ENCODE assay signal across 16 cellular contexts in the genomic region with DNA sequence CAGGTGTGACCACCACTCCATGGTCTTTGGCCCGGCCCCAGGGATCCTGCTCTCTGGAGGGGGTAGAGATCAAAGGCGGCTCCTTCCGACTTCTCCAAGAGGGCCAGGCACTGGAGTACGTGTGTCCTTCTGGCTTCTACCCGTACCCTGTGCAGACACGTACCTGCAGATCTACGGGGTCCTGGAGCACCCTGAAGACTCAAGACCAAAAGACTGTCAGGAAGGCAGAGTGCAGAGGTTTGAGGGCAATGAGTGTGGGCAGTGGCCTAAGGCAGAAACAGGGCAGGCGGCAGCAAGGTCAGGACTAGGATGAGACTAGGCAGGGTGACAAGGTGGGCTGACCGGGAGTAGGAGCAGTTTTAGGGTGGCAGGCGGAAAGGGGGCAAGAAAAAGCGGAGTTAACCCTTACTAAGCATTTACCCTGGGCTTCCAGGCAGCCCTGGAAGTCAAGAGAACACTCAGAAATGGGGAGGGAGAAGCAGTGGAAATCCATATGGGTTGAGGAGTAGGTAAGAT. TPM values are rescaled to one million over a fixed set of nuclear protein-coding genes. Genes with fewer than 3 reads are reported as not detected.
A peak's percentile ranks its signal among the peaks of the same experiment; 100 is the strongest.
DNase-seq lines count a peak whose midpoint lies in the region; ATAC-seq, FAIRE-seq and TF ChIP-seq lines count a peak whose summit lies in the region.
"Had no signal": no experiment of that assay in that cellular context is flagged by ENCODE, and none has a peak within 500 bp of the region (broad histone marks: within the 10 kb centered on the region; RNA-seq: fewer than 3 reads in every experiment).

No MANE protein-coding gene starts in this region.

- no peak overlapping the region for H3K9ac ChIP-seq in keratinocyte (ENCODE audit: control insufficient read depth, extremely low read depth, insufficient read depth, low read length)

- peak overlapping the region; percentile 83 for H3K27ac ChIP-seq in AG04450 (ENCODE audit: low read depth, low read length)
- H3K27ac ChIP-seq in keratinocyte (ENCODE audit: control insufficient read depth, insufficient read depth, low read length): no peak overlapping the region
- peak overlapping the region; percentile 55 to 80 (median 74) for H3K27ac ChIP-seq in gastrocnemius medialis
- H3K27ac ChIP-seq in CD8-positive, alpha-beta T cell (ENCODE audit: low read depth, low read length): no peak overlapping the region

- dilution Hi-C loops in keratinocyte (cut with MboI; ENCODE audit: extremely low pct_ligation_motif_present, low sequenced_read_pairs): no loop called here

- peaks cover 2 to 4% of the 10 kb centered on the region in 2 experiments for H3K36me3 ChIP-seq in keratinocyte (ENCODE audit: control insufficient read depth in 2 of 2, extremely low read depth in 1 of 2, insufficient read depth in 2 of 2, low read length in 2 of 2)
- H3K36me3 ChIP-seq in gastrocnemius medialis: no peaks in the 10 kb centered on the region
- peaks cover 3% of the 10 kb centered on the region for H3K36me3 ChIP-seq in CD8-positive, alpha-beta T cell (ENCODE audit: insufficient read depth, low read length)

- peaks cover 21% of the 10 kb centered on the region for H3K4me1 ChIP-seq in keratinocyte (ENCODE audit: control insufficient read depth, extremely low read depth, insufficient read depth, low read length)
- no peaks in the 10 kb centered on the region for H3K4me1 ChIP-seq in gastrocnemius medialis
- no peaks in the 10 kb centered on the region for H3K4me1 ChIP-seq in CD8-positive, alpha-beta T cell (ENCODE audit: insufficient read depth, low read length)

- H3K4me3 Mint-ChIP-seq in MCF 10A (ENCODE audit: unreplicated experiment): peak overlapping the region; percentile 64
- no peak overlapping the region for H3K4me3 Mint-ChIP-seq in activated CD4-positive, alpha-beta T cell treated with anti-CD3 and anti-CD28 coated beads for 36 hours
- H3K4me3 Mint-ChIP-seq in CD8-positive, alpha-beta T cell: no peak overlapping the region
- H3K4me3 Mint-ChIP-seq: activated CD8-positive, alpha-beta memory T cell treated with anti-CD3 and anti-CD28 coated beads, Interleukin-2, amount 10 ng/mL, durations not matched to agents 7 days and 5 days had no signal

- H3K9me3 Mint-ChIP-seq in MCF 10A (ENCODE audit: unreplicated experiment): no peaks in the 10 kb centered on the region
- no peaks in the 10 kb centered on the region for H3K9me3 Mint-ChIP-seq in activated CD4-positive, alpha-beta T cell treated with anti-CD3 and anti-CD28 coated beads for 36 hours (ENCODE audit: low read depth)
- H3K9me3 Mint-ChIP-seq in CD8-positive, alpha-beta T cell: no peaks in the 10 kb centered on the region

- intact Hi-C loops in MCF 10A (cut with micrococcal nuclease): no loop called here
- intact Hi-C loops in gastrocnemius medialis (cut with DNase I; ENCODE audit: low total_unique reads): no loop called here
- intact Hi-C loops in activated CD4-positive, alpha-beta T cell treated with anti-CD3 and anti-CD28 coated beads for 36 hours (cut with DNase I, micrococcal nuclease): loop anchor here in 1 of 2 experiments (10.0 kb wide), 1 partner anchor 118 kb away; no protein-coding TSS in a partner anchor
- intact Hi-C loops in CD8-positive, alpha-beta T cell (cut with DNase I, micrococcal nuclease): no loop called here

- H3K4me3 ChIP-seq in AG04450 (ENCODE audit: low read depth, low read length): no peak overlapping the region; the same call in 1 of the 2 replicates
- H3K4me3 ChIP-seq in keratinocyte (ENCODE audit: control insufficient read depth in 2 of 3, extremely low read depth in 1 of 3, insufficient read depth in 2 of 3, low read depth in 1 of 3, low read length in 3 of 3): no peak overlapping the region
- H3K4me3 ChIP-seq in gastrocnemius medialis: peak overlapping the region in 1 of 4 donors; percentile 13
- no peak overlapping the region for H3K4me3 ChIP-seq in CD8-positive, alpha-beta T cell (ENCODE audit: low read depth, low read length)

- peaks cover 53% of the 10 kb centered on the region for H3K4me1 Mint-ChIP-seq in MCF 10A (ENCODE audit: insufficient read depth, unreplicated experiment)
- H3K4me1 Mint-ChIP-seq in activated CD4-positive, alpha-beta T cell treated with anti-CD3 and anti-CD28 coated beads for 36 hours: peaks cover 8% of the 10 kb centered on the region
- H3K4me1 Mint-ChIP-seq in CD8-positive, alpha-beta T cell (ENCODE audit: low read depth): no peaks in the 10 kb centered on the region

- H4K20me1 ChIP-seq in keratinocyte (ENCODE audit: control insufficient read depth, extremely low read depth, insufficient read depth, low read length): no peaks in the 10 kb centered on the region

- no peak for ATAC-seq in gastrocnemius medialis
- ATAC-seq in GM18502 (IDR thresholded peaks at IDR 0.05; ENCODE audit: poor library complexity, unreplicated experiment): no peak
- ATAC-seq in activated CD4-positive, alpha-beta T cell treated with anti-CD3 and anti-CD28 coated beads for 36 hours: no peak
- ATAC-seq in CD8-positive, alpha-beta T cell: no peak
- ATAC-seq: activated CD8-positive, alpha-beta memory T cell treated with anti-CD3 and anti-CD28 coated beads, Interleukin-2, amount 10 ng/mL, durations not matched to agents 7 days and 5 days had no signal

- POLR2A ChIA-PET in AG04450 (lab: Yijun Ruan, JAX) (interaction anchor here (0.6 to 1.1 kb wide), 2 partner anchors 44 to 101 kb away, joined by 3 to 4 read pairs; no protein-coding TSS in a partner anchor), MCF 10A (lab: Yijun Ruan, JAX) (interaction anchor here (1.1 to 3.0 kb wide), 11 partner anchors 11 to 183 kb away, joined by 4 to 24 read pairs (median 6); a partner anchor contains a TSS), GM10248 (lab: Yijun Ruan, JAX) (no interaction called here)
- POLR2A ChIA-PET in activated CD4-positive, alpha-beta T cell treated with anti-CD3 and anti-CD28 coated beads for 36 hours (lab: Charles Lee): no interaction called here
- POLR2A ChIA-PET in CD8-positive, alpha-beta T cell (lab: Charles Lee): no interaction called here

- in situ Hi-C loops in gastrocnemius medialis (cut with MboI; ENCODE audit: low sequenced_read_pairs in 4 of 4): no loop called here

- TSS peak; percentile 69 for BruUV-seq in MCF 10A (replicated peaks; lab: Mats Ljungman, UMichigan)

- H3K36me3 Mint-ChIP-seq in MCF 10A (ENCODE audit: insufficient read depth, unreplicated experiment): peaks cover 40% of the 10 kb centered on the region
- H3K36me3 Mint-ChIP-seq in activated CD4-positive, alpha-beta T cell treated with anti-CD3 and anti-CD28 coated beads for 36 hours (ENCODE audit: low read depth): no peaks in the 10 kb centered on the region
- peaks cover 7% of the 10 kb centered on the region for H3K36me3 Mint-ChIP-seq in CD8-positive, alpha-beta T cell

- H3K27me3 ChIP-seq in AG04450 (ENCODE audit: control insufficient read depth, insufficient read depth, low read length): no peaks in the 10 kb centered on the region
- H3K27me3 ChIP-seq in keratinocyte (ENCODE audit: control insufficient read depth, extremely low read depth, insufficient read depth, low read length): peaks cover 8% of the 10 kb centered on the region
- peaks cover 3 to 12% (median 12%) of the 10 kb centered on the region in 3 donors for H3K27me3 ChIP-seq in gastrocnemius medialis
- no peaks in the 10 kb centered on the region for H3K27me3 ChIP-seq in CD8-positive, alpha-beta T cell (ENCODE audit: insufficient read depth, low read length)

- FAIRE-seq in keratinocyte (lab: Jason Lieb, UNC): no peak
- FAIRE-seq: endometrium, GM12891, H1, TTC549 had no signal

- DNase-seq in AG04450 (ENCODE audit: low read depth, low spot score) (no peak), MCF 10A (ENCODE audit: unreplicated experiment) (no peak), keratinocyte (ENCODE audit: low read depth, low spot score) (no peak), gastrocnemius medialis (no peak), GM10248 (ENCODE audit: extremely low spot score) (no peak)
- no peak for DNase-seq in activated CD4-positive, alpha-beta T cell treated with anti-CD3 and anti-CD28 coated beads for 36 hours
- no peak for DNase-seq in CD8-positive, alpha-beta T cell
- DNase-seq: activated CD8-positive, alpha-beta memory T cell treated with anti-CD3 and anti-CD28 coated beads, Interleukin-2, amount 10 ng/mL, durations not matched to agents 7 days and 5 days; DND-41; NCI-H1092 had no signal

- no peaks in the 10 kb centered on the region; the same call in 1 of the 2 replicates for H3K9me3 ChIP-seq in AG04450 (ENCODE audit: control insufficient read depth, insufficient read depth, low read length)
- H3K9me3 ChIP-seq in keratinocyte (ENCODE audit: control insufficient read depth, low read depth, low read length): no peaks in the 10 kb centered on the region
- no peaks in the 10 kb centered on the region for H3K9me3 ChIP-seq in gastrocnemius medialis
- no peaks in the 10 kb centered on the region for H3K9me3 ChIP-seq in CD8-positive, alpha-beta T cell (ENCODE audit: low read length)

- H3K4me2 ChIP-seq in keratinocyte (ENCODE audit: control insufficient read depth, extremely low read depth, insufficient read depth, low read depth, low read length): peak overlapping the region; percentile 90

- H2AFZ ChIP-seq in keratinocyte (ENCODE audit: control insufficient read depth, low read length): peak overlapping the region; percentile 94

- no peaks in the 10 kb centered on the region for H3K79me2 ChIP-seq in keratinocyte (ENCODE audit: control insufficient read depth, insufficient read depth, low read length)

- H3K9me1 ChIP-seq in keratinocyte (ENCODE audit: control insufficient read depth, extremely low read depth, insufficient read depth, low read length): no peaks in the 10 kb centered on the region

- no peaks in the 10 kb centered on the region for H3K27me3 Mint-ChIP-seq in MCF 10A (ENCODE audit: insufficient read depth, unreplicated experiment)
- H3K27me3 Mint-ChIP-seq in activated CD4-positive, alpha-beta T cell treated with anti-CD3 and anti-CD28 coated beads for 36 hours: peaks cover 7% of the 10 kb centered on the region
- peaks cover 17% of the 10 kb centered on the region for H3K27me3 Mint-ChIP-seq in CD8-positive, alpha-beta T cell (ENCODE audit: low read depth)

- TF ChIP-seq CTCF in AG04450 (IDR thresholded peaks at IDR 0.05; ENCODE audit: low read depth, low read length) (no peak), MCF 10A (IDR thresholded peaks at IDR 0.05; ENCODE audit: unreplicated experiment) (no peak), keratinocyte (optimal IDR thresholded peaks at IDR 0.05 in 1 of 3, IDR thresholded peaks at IDR 0.05 in 1 of 3, conservative IDR thresholded peaks at IDR 0.05 in 1 of 3; ENCODE audit: extremely low read depth in 1 of 3, insufficient read depth in 2 of 3, low read length in 3 of 3) (no peak), gastrocnemius medialis (IDR thresholded peaks at IDR 0.05 in 4 of 5, conservative IDR thresholded peaks at IDR 0.05 in 1 of 5) (no peak), GM10248 (IDR thresholded peaks at IDR 0.05; ENCODE audit: control extremely low read depth, extremely low read depth, low read depth, missing control alignments) (no peak)
- TF ChIP-seq CTCF in CD8-positive, alpha-beta T cell (IDR thresholded peaks at IDR 0.05): no peak

- H3K27ac Mint-ChIP-seq in MCF 10A (ENCODE audit: low read depth, unreplicated experiment): peak overlapping the region; percentile 90
- H3K27ac Mint-ChIP-seq in activated CD4-positive, alpha-beta T cell treated with anti-CD3 and anti-CD28 coated beads for 36 hours: no peak overlapping the region
- no peak overlapping the region for H3K27ac Mint-ChIP-seq in CD8-positive, alpha-beta T cell
- H3K27ac Mint-ChIP-seq: activated CD8-positive, alpha-beta memory T cell treated with anti-CD3 and anti-CD28 coated beads, Interleukin-2, amount 10 ng/mL, durations not matched to agents 7 days and 5 days had no signal

- no peak for TF ChIP-seq POLR2A in gastrocnemius medialis (IDR thresholded peaks at IDR 0.05)

- CTCF ChIA-PET in AG04450 (lab: Charles Lee): no interaction called here
- CTCF ChIA-PET in MCF 10A (lab: Yijun Ruan, JAX): no interaction called here
- CTCF ChIA-PET in activated CD4-positive, alpha-beta T cell treated with anti-CD3 and anti-CD28 coated beads for 36 hours (lab: Charles Lee): interaction anchor here (0.7 to 0.8 kb wide), 2 partner anchors 171 to 564 kb away, joined by 3 read pairs; no protein-coding TSS in a partner anchor
- CTCF ChIA-PET in CD8-positive, alpha-beta T cell (lab: Charles Lee): no interaction called here
- CTCF ChIA-PET in GM10248 (lab: Yijun Ruan, JAX): interaction anchor here (1.2 kb wide), 3 partner anchors 11 to 348 kb away, joined by 3 to 5 read pairs (median 3); no protein-coding TSS in a partner anchor

RNA-seq across cellular contexts. Expression of a gene that starts 0.5 kb away (rescaled TPM):
- polyA plus RNA-seq in AG04450 (2011; rRNA removed) (13.3 and 14.0 TPM in 2 replicates), keratinocyte (0.84 to 2.9 TPM (median 2.5 TPM) in 3 replicates)
- 8.9 and 10.8 TPM in 2 replicates for polyA minus RNA-seq in AG04450 (2011; rRNA and poly(A)+ RNA removed)
- total RNA-seq in MCF 10A (2022) (24.5 and 24.6 TPM in 2 replicates), gastrocnemius medialis (10 to 100 TPM in 1 of 4 donors, 1 to 10 TPM in 3; 1.0 to 13.8 (median 6.1) TPM)
- 6.6 TPM for polyA plus RNA-seq in keratinocyte (2011; ENCODE audit: low read depth)
- polyA plus RNA-seq in keratinocyte (2011; cell fraction: cytosol; rRNA removed): 0.73 and 1.2 TPM in 2 replicates
- 5.4 and 6.6 TPM in 2 replicates for polyA plus RNA-seq in keratinocyte (2011; cell fraction: nucleus; rRNA removed)
- 1.1 and 6.5 TPM in 2 replicates for polyA plus RNA-seq in keratinocyte (2012; ENCODE audit: low replicate concordance)
- polyA minus RNA-seq in keratinocyte: 1.9 to 5.2 TPM in 2 of 3 replicates, not detected in the other
- polyA minus RNA-seq in keratinocyte (2011; cell fraction: cytosol; rRNA and poly(A)+ RNA removed): 2.9 TPM
- polyA minus RNA-seq in keratinocyte (2011; cell fraction: nucleus; rRNA and poly(A)+ RNA removed): 5.4 and 9.2 TPM in 2 replicates
- under 1 TPM; 0.69 to 0.96 TPM for total RNA-seq in activated CD4-positive, alpha-beta T cell treated with anti-CD3 and anti-CD28 coated beads for 36 hours
- total RNA-seq in CD8-positive, alpha-beta T cell: 1 to 10 TPM; 1.3 to 2.3 TPM
- total RNA-seq: H1, NCI-H460 had no signal

RNA-seq across cellular contexts. Expression of a gene that starts 12.3 kb away (rescaled TPM):
- polyA plus RNA-seq in AG04450 (2011; rRNA removed) (51.4 and 55.7 TPM in 2 replicates), keratinocyte (45.1 to 57.9 TPM (median 51.9 TPM) in 3 replicates)
- polyA minus RNA-seq in AG04450 (2011; rRNA and poly(A)+ RNA removed): 44.2 and 50.5 TPM in 2 replicates
- total RNA-seq in MCF 10A (2022) (90.7 and 113 TPM in 2 replicates), gastrocnemius medialis (10 to 100 TPM; 58.1 to 88.6 (median 78.7) TPM)
- polyA plus RNA-seq in keratinocyte (2011; ENCODE audit: low read depth): 137 TPM
- polyA plus RNA-seq in keratinocyte (2011; cell fraction: cytosol; rRNA removed): 41.1 and 56.6 TPM in 2 replicates
- polyA plus RNA-seq in keratinocyte (2011; cell fraction: nucleus; rRNA removed): 32.7 and 37.9 TPM in 2 replicates
- polyA plus RNA-seq in keratinocyte (2012; ENCODE audit: low replicate concordance): 53.6 and 69.3 TPM in 2 replicates
- 20.0 to 27.2 TPM (median 20.7 TPM) in 3 replicates for polyA minus RNA-seq in keratinocyte
- polyA minus RNA-seq in keratinocyte (2011; cell fraction: cytosol; rRNA and poly(A)+ RNA removed): 37.6 TPM
- 8.5 and 10.9 TPM in 2 replicates for polyA minus RNA-seq in keratinocyte (2011; cell fraction: nucleus; rRNA and poly(A)+ RNA removed)
- total RNA-seq in activated CD4-positive, alpha-beta T cell treated with anti-CD3 and anti-CD28 coated beads for 36 hours: 10 to 100 TPM; 74.3 to 95.1 TPM
- 10 to 100 TPM; 50.4 to 55.1 TPM for total RNA-seq in CD8-positive, alpha-beta T cell

RNA-seq across cellular contexts. Expression of a gene that starts 12.5 kb away (rescaled TPM):
- polyA plus RNA-seq in AG04450 (2011; rRNA removed) (26.0 and 30.4 TPM in 2 replicates), keratinocyte (24.5 to 37.7 TPM (median 37.5 TPM) in 3 replicates)
- polyA minus RNA-seq in AG04450 (2011; rRNA and poly(A)+ RNA removed): 66.5 and 80.7 TPM in 2 replicates
- total RNA-seq in MCF 10A (2022) (53.1 and 66.2 TPM in 2 replicates), gastrocnemius medialis (10 to 100 TPM; 21.2 to 51.9 (median 22.7) TPM)
- 24.7 TPM for polyA plus RNA-seq in keratinocyte (2011; ENCODE audit: low read depth)
- polyA plus RNA-seq in keratinocyte (2011; cell fraction: cytosol; rRNA removed): 13.6 and 20.2 TPM in 2 replicates
- polyA plus RNA-seq in keratinocyte (2011; cell fraction: nucleus; rRNA removed): 146 and 169 TPM in 2 replicates
- 42.2 and 53.9 TPM in 2 replicates for polyA plus RNA-seq in keratinocyte (2012; ENCODE audit: low replicate concordance)
- 65.4 to 76.2 TPM (median 71.3 TPM) in 3 replicates for polyA minus RNA-seq in keratinocyte
- polyA minus RNA-seq in keratinocyte (2011; cell fraction: cytosol; rRNA and poly(A)+ RNA removed): 35.7 TPM
- polyA minus RNA-seq in keratinocyte (2011; cell fraction: nucleus; rRNA and poly(A)+ RNA removed): 49.2 and 57.4 TPM in 2 replicates
- total RNA-seq in activated CD4-positive, alpha-beta T cell treated with anti-CD3 and anti-CD28 coated beads for 36 hours: 100 to 1,000 TPM in 1 of 2 experiments, 10 to 100 TPM in 1; 90.2 to 104 TPM
- 100 to 1,000 TPM; 107 to 115 TPM for total RNA-seq in CD8-positive, alpha-beta T cell

RNA-seq across cellular contexts. Expression of a gene that starts 18.9 kb away (rescaled TPM):
- 1.5 and 1.9 TPM in 2 replicates for polyA plus RNA-seq in AG04450 (2011; rRNA removed)
- 1.3 TPM in 1 of 2 replicates, not detected in the other for polyA minus RNA-seq in AG04450 (2011; rRNA and poly(A)+ RNA removed)
- not detected in 2 replicates for total RNA-seq in MCF 10A (2022)
- polyA plus RNA-seq in keratinocyte: 0.04 TPM in 1 of 3 replicates, not detected in the others
- 0.46 TPM for polyA plus RNA-seq in keratinocyte (2011; ENCODE audit: low read depth)
- polyA plus RNA-seq in keratinocyte (2011; cell fraction: cytosol; rRNA removed): not detected in 2 replicates
- 0.20 and 0.24 TPM in 2 replicates for polyA plus RNA-seq in keratinocyte (2011; cell fraction: nucleus; rRNA removed)
- polyA plus RNA-seq in keratinocyte (2012; ENCODE audit: low replicate concordance): 1.0 TPM in 1 of 2 replicates, not detected in the other
- not detected in 3 replicates for polyA minus RNA-seq in keratinocyte
- polyA minus RNA-seq in keratinocyte (2011; cell fraction: cytosol; rRNA and poly(A)+ RNA removed): not detected
- not detected in 2 replicates for polyA minus RNA-seq in keratinocyte (2011; cell fraction: nucleus; rRNA and poly(A)+ RNA removed)
- total RNA-seq in gastrocnemius medialis: 1 to 10 TPM; 2.7 to 4.9 (median 3.6) TPM
- total RNA-seq in activated CD4-positive, alpha-beta T cell treated with anti-CD3 and anti-CD28 coated beads for 36 hours: 1 to 10 TPM in 1 of 2 experiments, under 1 TPM in 1; 0.96 to 1.5 TPM
- 1 to 10 TPM; 1.1 to 1.4 TPM for total RNA-seq in CD8-positive, alpha-beta T cell

RNA-seq across cellular contexts. Expression of a gene that starts 25.5 kb away (rescaled TPM):
- polyA plus RNA-seq in AG04450 (2011; rRNA removed) (11.4 and 14.9 TPM in 2 replicates), keratinocyte (7.0 to 10.4 TPM (median 7.6 TPM) in 3 replicates)
- 14.8 and 22.1 TPM in 2 replicates for polyA minus RNA-seq in AG04450 (2011; rRNA and poly(A)+ RNA removed)
- total RNA-seq in MCF 10A (2022) (39.1 and 41.4 TPM in 2 replicates), gastrocnemius medialis (10 to 100 TPM in 1 of 4 donors, 1 to 10 TPM in 3; 5.8 to 11.5 (median 8.5) TPM)
- polyA plus RNA-seq in keratinocyte (2011; ENCODE audit: low read depth): 4.9 TPM
- 6.9 and 8.0 TPM in 2 replicates for polyA plus RNA-seq in keratinocyte (2011; cell fraction: cytosol; rRNA removed)
- polyA plus RNA-seq in keratinocyte (2011; cell fraction: nucleus; rRNA removed): 23.0 and 23.6 TPM in 2 replicates
- polyA plus RNA-seq in keratinocyte (2012; ENCODE audit: low replicate concordance): 10.2 and 12.4 TPM in 2 replicates
- 6.0 to 14.3 TPM (median 7.1 TPM) in 3 replicates for polyA minus RNA-seq in keratinocyte
- 17.1 TPM for polyA minus RNA-seq in keratinocyte (2011; cell fraction: cytosol; rRNA and poly(A)+ RNA removed)
- polyA minus RNA-seq in keratinocyte (2011; cell fraction: nucleus; rRNA and poly(A)+ RNA removed): 5.4 and 7.1 TPM in 2 replicates
- 10 to 100 TPM; 12.6 to 13.9 TPM for total RNA-seq in activated CD4-positive, alpha-beta T cell treated with anti-CD3 and anti-CD28 coated beads for 36 hours
- total RNA-seq in CD8-positive, alpha-beta T cell: 10 to 100 TPM; 20.8 to 22.2 TPM

Comparison
In these comparisons a context has a peak if more than half of its experiments do, and no peak if none do; other contexts are left out.
1. H3K27ac ChIP-seq: peak in AG04450 (single experiment) and gastrocnemius medialis (4 of 4); none in keratinocyte (single experiment) and CD8-positive, alpha-beta T cell (single experiment).
2. CTCF ChIA-PET loops: an anchor here in activated CD4-positive, alpha-beta T cell treated with anti-CD3 and anti-CD28 coated beads for 36 hours (0.7 to 0.8 kb wide) and GM10248 (1.2 kb wide); none called in AG04450, MCF 10A and CD8-positive, alpha-beta T cell.
3. POLR2A ChIA-PET loops: an anchor here in AG04450 (0.6 to 1.1 kb wide) and MCF 10A (1.1 to 3.0 kb wide); none called in activated CD4-positive, alpha-beta T cell treated with anti-CD3 and anti-CD28 coated beads for 36 hours, CD8-positive, alpha-beta T cell and GM10248.